In the genomic region with DNA sequence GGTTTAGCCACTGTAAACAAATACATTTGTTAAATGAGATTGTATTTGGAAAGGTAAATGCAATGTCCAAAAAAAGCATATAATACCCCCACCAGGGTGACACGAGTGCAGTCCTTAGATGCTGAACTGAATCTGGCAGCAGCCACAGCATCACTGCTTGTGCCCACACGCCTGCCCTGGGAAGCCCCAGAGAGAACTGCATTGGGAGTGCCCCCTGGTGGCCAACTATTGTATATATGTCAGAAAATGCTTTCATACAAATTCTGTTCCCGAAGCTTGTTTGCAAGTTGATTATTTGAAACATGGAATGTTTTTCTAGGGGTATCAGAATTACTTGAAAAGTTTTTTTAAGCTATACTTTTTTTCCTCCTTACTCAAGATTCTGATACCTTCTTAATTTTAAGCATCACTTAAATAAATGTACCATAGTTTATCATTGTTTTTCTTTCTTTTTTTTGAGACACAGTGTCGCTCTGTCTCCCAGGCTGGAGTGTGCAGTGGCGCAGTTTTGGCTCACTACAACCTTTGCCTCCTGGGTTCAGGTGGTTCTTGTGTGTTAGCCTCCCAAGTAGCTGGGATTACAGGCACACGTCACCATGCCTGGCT, we compare ENCODE assay signal across 8 cellular contexts. TPM values are rescaled to one million over a fixed set of nuclear protein-coding genes. Genes with fewer than 3 reads are reported as not detected.
A peak's percentile ranks its signal among the peaks of the same experiment; 100 is the strongest.
DNase-seq lines count a peak whose midpoint lies in the region; ATAC-seq and TF ChIP-seq lines count a peak whose summit lies in the region.

No MANE protein-coding gene starts in this region.

- TF ChIP-seq CTCF in GM13976 (IDR thresholded peaks at IDR 0.05; ENCODE audit: borderline replicate concordance, control extremely low read depth, extremely low read depth, insufficient read depth, missing control alignments), result peak; percentile 60

- H3K27ac Mint-ChIP-seq in activated naive CD4-positive, alpha-beta T cell treated with anti-CD3 and anti-CD28 coated beads, Interleukin-2, amount 50 U/mL, for 24 hours, result peak overlapping the region; percentile 12

- H3K27me3 Mint-ChIP-seq in activated naive CD4-positive, alpha-beta T cell treated with anti-CD3 and anti-CD28 coated beads, Interleukin-2, amount 50 U/mL, for 24 hours, result no peaks in the 10 kb centered on the region

- H3K4me3 Mint-ChIP-seq in activated naive CD4-positive, alpha-beta T cell treated with anti-CD3 and anti-CD28 coated beads, Interleukin-2, amount 50 U/mL, for 24 hours, result no peak overlapping the region

- no peaks in the 10 kb centered on the region for H3K9me3 Mint-ChIP-seq in activated naive CD4-positive, alpha-beta T cell treated with anti-CD3 and anti-CD28 coated beads, Interleukin-2, amount 50 U/mL, for 24 hours

- peaks cover 7% of the 10 kb centered on the region for H3K36me3 Mint-ChIP-seq in activated naive CD4-positive, alpha-beta T cell treated with anti-CD3 and anti-CD28 coated beads, Interleukin-2, amount 50 U/mL, for 24 hours

- DNase-seq in GM13976 (ENCODE audit: low spot score) (peak; percentile 84), NCI-H1092 (lab: John Stamatoyannopoulos, UW) (peak; percentile 77), SKM-1 treated with dmso at 0.1 percent for 144 hours (lab: John Stamatoyannopoulos, UW; ENCODE audit: unreplicated experiment) (peak; percentile 69), head of caudate nucleus (peak; percentile 74 to 97 (median 88)), putamen (ENCODE audit: low spot score) (peak; percentile 77), mesenteric fat pad (ENCODE audit: low spot score) (no peak)

- in situ Hi-C loops in GM13976 (cut with MboI; ENCODE audit: low sequenced_read_pairs, unreplicated experiment), result loop anchor here (10.0 to 25.0 kb wide), 2 partner anchors 130 to 653 kb away; a partner anchor contains a TSS

- intact Hi-C loops in head of caudate nucleus (cut with DNase I), result loop anchor here (2.0 kb wide), 1 partner anchor 134 kb away; no protein-coding TSS in a partner anchor

- peaks cover 3% of the 10 kb centered on the region for H3K4me1 Mint-ChIP-seq in activated naive CD4-positive, alpha-beta T cell treated with anti-CD3 and anti-CD28 coated beads, Interleukin-2, amount 50 U/mL, for 24 hours

- ATAC-seq in HG02610 (IDR thresholded peaks at IDR 0.05; ENCODE audit: unreplicated experiment), result peak; percentile 88

RNA-seq across cellular contexts. Expression of a gene that starts 50.1 kb away (rescaled TPM):
- total RNA-seq in mesenteric fat pad, result 11.0 TPM
